Comparison of ENCODE assay signal across 25 cellular contexts in the genomic region with DNA sequence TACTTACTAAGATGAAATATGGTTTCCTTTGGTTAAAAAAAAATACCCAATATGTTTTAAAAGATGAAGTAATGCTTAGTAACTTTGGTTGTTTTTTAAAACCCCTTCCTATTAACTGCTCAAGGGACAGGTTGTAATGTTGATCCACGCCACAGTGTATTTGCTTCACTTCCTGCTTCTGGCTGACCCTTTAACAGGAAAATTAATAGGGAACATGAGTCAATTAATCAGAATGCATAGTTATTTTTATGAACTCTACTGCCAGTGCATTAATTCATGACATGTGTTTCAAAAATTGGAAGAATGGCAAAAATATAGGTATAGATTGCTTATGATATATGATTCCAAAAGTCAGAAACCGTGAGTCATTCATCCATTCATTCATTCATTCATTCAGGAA.
DNase-seq lines count a peak whose midpoint lies in the region; FAIRE-seq and TF ChIP-seq lines count a peak whose summit lies in the region.
"Had no signal": no experiment of that assay in that cellular context is flagged by ENCODE, and none has a peak within 500 bp of the region (broad histone marks: within the 10 kb centered on the region; RNA-seq: fewer than 3 reads in every experiment).

No MANE protein-coding gene starts in this region.

- peaks cover 2% of the 10 kb centered on the region for H3K4me1 ChIP-seq in astrocyte (ENCODE audit: insufficient read depth, low read length)
- no peaks in the 10 kb centered on the region for H3K4me1 ChIP-seq in OCI-LY7 (ENCODE audit: insufficient read depth, low read length, poor library complexity, severe bottlenecking)
- peaks cover 0 to 42% (median 4%) of the 10 kb centered on the region in 4 donors for H3K4me1 ChIP-seq in tibial nerve

- H3K4me3 Mint-ChIP-seq in HFFc6 (no peak overlapping the region), astrocyte (ENCODE audit: unreplicated experiment) (no peak overlapping the region)
- H3K4me3 Mint-ChIP-seq: CD4-positive, alpha-beta memory T cell had no signal

- H3K9me2 ChIP-seq in OCI-LY7 (ENCODE audit: insufficient read depth, low read length), result no peaks in the 10 kb centered on the region

- H3K79me2 ChIP-seq in astrocyte (ENCODE audit: insufficient read depth, low read length) (no peaks in the 10 kb centered on the region), OCI-LY7 (ENCODE audit: insufficient read depth, low read depth, low read length) (no peaks in the 10 kb centered on the region)

- H3K4me2 ChIP-seq in astrocyte (ENCODE audit: low read length), result no peak overlapping the region
- H3K4me2 ChIP-seq in OCI-LY7 (ENCODE audit: low read length), result no peak overlapping the region
- H3K4me2 ChIP-seq: PC-9 had no signal

- peaks cover 5% of the 10 kb centered on the region for H3K36me3 Mint-ChIP-seq in HFFc6 (ENCODE audit: low read depth)
- H3K36me3 Mint-ChIP-seq in astrocyte (ENCODE audit: low read depth, unreplicated experiment), result no peaks in the 10 kb centered on the region
- H3K36me3 Mint-ChIP-seq: CD4-positive, alpha-beta memory T cell had no signal

- H3K4me3 ChIP-seq in astrocyte (ENCODE audit: insufficient read depth, low read depth, low read length), result no peak overlapping the region
- no peak overlapping the region for H3K4me3 ChIP-seq in foreskin fibroblast (ENCODE audit: low read depth in 1 of 2, low read length in 2 of 2)
- no peak overlapping the region for H3K4me3 ChIP-seq in OCI-LY7 (ENCODE audit: low read depth, low read length, poor library complexity, severe bottlenecking)
- H3K4me3 ChIP-seq in tibial nerve, result no peak overlapping the region
- H3K4me3 ChIP-seq: PC-9, SJSA1 had no signal

- H2AFZ ChIP-seq in astrocyte (ENCODE audit: low read depth, low read length) (no peak overlapping the region), OCI-LY7 (ENCODE audit: low read length) (no peak overlapping the region)
- H2AFZ ChIP-seq: PC-9 had no signal

- no peak for TF ChIP-seq EP300 in tibial nerve (IDR thresholded peaks at IDR 0.05)

- H3K27ac ChIP-seq in astrocyte (ENCODE audit: low read depth, low read length), result no peak overlapping the region
- H3K27ac ChIP-seq in OCI-LY7 (ENCODE audit: low read depth, low read length, poor library complexity, severe bottlenecking), result no peak overlapping the region
- no peak overlapping the region for H3K27ac ChIP-seq in tibial nerve
- H3K27ac ChIP-seq: PC-9, SJSA1 had no signal

- no peak overlapping the region for H3K9ac ChIP-seq in astrocyte (ENCODE audit: low read length)

- BruUV-seq in OCI-LY7 (replicated peaks; lab: Mats Ljungman, UMichigan), result no TSS peak

- H3K36me3 ChIP-seq in astrocyte (ENCODE audit: insufficient read depth, low read length) (no peaks in the 10 kb centered on the region), OCI-LY7 (ENCODE audit: insufficient read depth, low read length) (no peaks in the 10 kb centered on the region), tibial nerve (no peaks in the 10 kb centered on the region)
- H3K36me3 ChIP-seq: SJSA1 had no signal

- H3K9me3 Mint-ChIP-seq in HFFc6 (no peaks in the 10 kb centered on the region), astrocyte (ENCODE audit: unreplicated experiment) (no peaks in the 10 kb centered on the region)
- H3K9me3 Mint-ChIP-seq: CD4-positive, alpha-beta memory T cell had no signal

- H3K27ac Mint-ChIP-seq in HFFc6, result no peak overlapping the region
- H3K27ac Mint-ChIP-seq in astrocyte (ENCODE audit: unreplicated experiment), result no peak overlapping the region
- H3K27ac Mint-ChIP-seq: CD4-positive, alpha-beta memory T cell had no signal

- FAIRE-seq in astrocyte (lab: Jason Lieb, UNC), result peak; percentile 23
- FAIRE-seq: GM12892, GM19239, H54, HTR-8/SVneo had no signal

- CTCF ChIA-PET in OCI-LY7 (lab: Charles Lee; ENCODE audit: unreplicated experiment), result no interaction called here

- 85 to 86% methylated on average over 2 of the region's 2 CpGs for WGBS in tibial nerve, 2 donors

- POLR2A ChIA-PET in OCI-LY7 (lab: Charles Lee), result no interaction called here

- TF ChIP-seq CTCF in HFFc6 (IDR thresholded peaks at IDR 0.05), result no peak
- TF ChIP-seq CTCF in astrocyte (IDR thresholded peaks at IDR 0.05; ENCODE audit: insufficient read depth, low read depth, low read length), result no peak
- TF ChIP-seq CTCF in foreskin fibroblast (IDR thresholded peaks at IDR 0.05; ENCODE audit: low read depth, low read length), result no peak
- no peak for TF ChIP-seq CTCF in OCI-LY7 (conservative IDR thresholded peaks at IDR 0.05; ENCODE audit: low read length)
- TF ChIP-seq CTCF in tibial nerve (IDR thresholded peaks at IDR 0.05), result no peak

- H4K20me1 ChIP-seq in astrocyte (ENCODE audit: insufficient read depth, low read length), result no peaks in the 10 kb centered on the region
- H4K20me1 ChIP-seq in OCI-LY7 (ENCODE audit: insufficient read depth, low read length), result no peaks in the 10 kb centered on the region

- DNase-seq in HFFc6 (peak; percentile 43), astrocyte (ENCODE audit: low read depth) (no peak), foreskin fibroblast (peak; percentile 64 to 77), OCI-LY7 (ENCODE audit: low spot score) (no peak), tibial nerve (ENCODE audit: low spot score in 2 of 2) (no peak), NCI-H1417 (lab: John Stamatoyannopoulos, UW) (no peak)
- no peak for DNase-seq in activated CD8-positive, alpha-beta memory T cell treated with anti-CD3 and anti-CD28 coated beads for 24 hours
- DNase-seq: C1 segment of cervical spinal cord; CD4-positive, alpha-beta memory T cell; COR-L47; KBM-7; MV-4-11; NCI-H1105 treated with DMSO at 0.1 percent for 48 hours; NCI-H2029; NCI-H446; NCI-H524 treated with DMSO at 0.1 percent for 48 hours; NCI-H774; PC-9; Right ventricle myocardium superior; RPMI8226 had no signal

- peaks cover 48% of the 10 kb centered on the region for H3K4me1 Mint-ChIP-seq in HFFc6 (ENCODE audit: low read depth)
- H3K4me1 Mint-ChIP-seq in astrocyte (ENCODE audit: low read depth, unreplicated experiment), result peaks cover 7% of the 10 kb centered on the region
- H3K4me1 Mint-ChIP-seq: CD4-positive, alpha-beta memory T cell had no signal

- TF ChIP-seq POLR2A in tibial nerve (IDR thresholded peaks at IDR 0.05), result no peak

- H3K27me3 ChIP-seq in astrocyte (ENCODE audit: insufficient read depth, low read length), result peaks cover 14% of the 10 kb centered on the region
- no peaks in the 10 kb centered on the region for H3K27me3 ChIP-seq in tibial nerve
- H3K27me3 ChIP-seq: SJSA1 had no signal

- H3K27me3 Mint-ChIP-seq in HFFc6 (ENCODE audit: insufficient read depth) (peaks cover 2% of the 10 kb centered on the region), astrocyte (ENCODE audit: low read depth, unreplicated experiment) (peaks cover 48% of the 10 kb centered on the region)

- intact Hi-C loops in OCI-LY7 (cut with micrococcal nuclease; ENCODE audit: unreplicated experiment), result no loop called here

- no peaks in the 10 kb centered on the region for H3K9me3 ChIP-seq in astrocyte (ENCODE audit: insufficient read depth, low read depth, low read length)
- H3K9me3 ChIP-seq in OCI-LY7 (ENCODE audit: low read length), result no peaks in the 10 kb centered on the region
- no peaks in the 10 kb centered on the region for H3K9me3 ChIP-seq in tibial nerve
- H3K9me3 ChIP-seq: SJSA1 had no signal

Comparison
In these comparisons a context has a peak if more than half of its experiments do, and no peak if none do; other contexts are left out.
1. DNase-seq: peak in HFFc6 (single experiment) and foreskin fibroblast (2 of 2); none in astrocyte (single experiment), OCI-LY7 (single experiment), tibial nerve (0 of 2), NCI-H1417 (0 of 3) and activated CD8-positive, alpha-beta memory T cell treated with anti-CD3 and anti-CD28 coated beads for 24 hours (single experiment).